Comparison of ENCODE assay signal across 1 cellular context in genomic region chr11:67382481-67383136, GRCh38.
TF ChIP-seq lines count a peak whose summit lies in the region.

No MANE protein-coding gene starts in this region.

TF ChIP-seq in K562, 482 proteins besides CTCF, POLR2A, EP300 and RAD21 (continued from another document and continues in another):
- no peak for TF ChIP-seq UBTF (IDR thresholded peaks at IDR 0.05; ENCODE audit: borderline replicate concordance in 1 of 2, low read depth in 2 of 2, low read length in 2 of 2)
- TF ChIP-seq GTF2F1 (IDR thresholded peaks at IDR 0.05; ENCODE audit: low read depth, low read length) = no peak
- no peak for TF ChIP-seq ETV1 (tag; conservative IDR thresholded peaks at IDR 0.05; ENCODE audit: low read depth)
- TF ChIP-seq ZNF407 (IDR thresholded peaks at IDR 0.05; ENCODE audit: low read depth) = no peak
- peak; percentile 88 for TF ChIP-seq HDGF (IDR thresholded peaks at IDR 0.05)
- TF ChIP-seq TBL1XR1 (IDR thresholded peaks at IDR 0.05; ENCODE audit: low read length in 2 of 2) = 0 out of 4 replicates have a peak, but pooled peaks of 1 of the 2 experiments have one; percentile 20
- TF ChIP-seq DNMT1 (IDR thresholded peaks at IDR 0.05) = no peak
- no peak for TF ChIP-seq ATF4 (CRISPR knock-in tag; IDR thresholded peaks at IDR 0.05)
- TF ChIP-seq VEZF1 (CRISPR knock-in tag; IDR thresholded peaks at IDR 0.05) = peak; percentile 57
- no peak for TF ChIP-seq YBX1 (IDR thresholded peaks at IDR 0.05)
- peak; percentile 37; the same call in 1 of the 2 replicates for TF ChIP-seq NFIC (IDR thresholded peaks at IDR 0.05)
- TF ChIP-seq HDAC2 (IDR thresholded peaks at IDR 0.05) = no peak
- TF ChIP-seq SMARCE1 (IDR thresholded peaks at IDR 0.05) = no peak
- no peak for TF ChIP-seq NR2C2 (CRISPR knock-in tag; IDR thresholded peaks at IDR 0.05)
- TF ChIP-seq NR2C2 (tag; IDR thresholded peaks at IDR 0.05) = no peak
- no peak for TF ChIP-seq YY1 (IDR thresholded peaks at IDR 0.05; ENCODE audit: borderline replicate concordance in 1 of 3, control insufficient read depth in 1 of 3, extremely low read depth in 1 of 3, insufficient read depth in 3 of 3, insufficient read length in 1 of 3, insufficient replicate concordance in 2 of 3, low read depth in 1 of 3, low read length in 2 of 3)
- peak; percentile 67 to 92; a peak in 3 of 4 replicates for TF ChIP-seq MAZ (CRISPR knock-in tag; conservative IDR thresholded peaks at IDR 0.05 in 1 of 2, IDR thresholded peaks at IDR 0.05 in 1 of 2)
- TF ChIP-seq HOMEZ (CRISPR knock-in tag; IDR thresholded peaks at IDR 0.05) = no peak
- peak; percentile 76; the same call in 1 of the 2 replicates for TF ChIP-seq CTBP1 (IDR thresholded peaks at IDR 0.05; ENCODE audit: borderline replicate concordance)
- no peak for TF ChIP-seq CSDE1 (IDR thresholded peaks at IDR 0.05)
- no peak for TF ChIP-seq RBBP5 (IDR thresholded peaks at IDR 0.05; ENCODE audit: borderline replicate concordance, insufficient read depth, low read length, poor library complexity, severe bottlenecking)
- no peak for TF ChIP-seq MTA2 (IDR thresholded peaks at IDR 0.05; ENCODE audit: low read depth)
- TF ChIP-seq CC2D1A (IDR thresholded peaks at IDR 0.05) = peak; percentile 95
- TF ChIP-seq ZBTB34 (CRISPR knock-in tag; IDR thresholded peaks at IDR 0.05) = no peak
- peak; percentile 41; the same call in 1 of the 2 replicates for TF ChIP-seq ARID1B (IDR thresholded peaks at IDR 0.05)
- peak; percentile 97 for TF ChIP-seq DEAF1 (CRISPR knock-in tag; IDR thresholded peaks at IDR 0.05)
- no peak for TF ChIP-seq ZNF23 (CRISPR knock-in tag; IDR thresholded peaks at IDR 0.05)
- TF ChIP-seq GABPB1 (CRISPR knock-in tag; IDR thresholded peaks at IDR 0.05) = peak; percentile 35; the same call in 1 of the 2 replicates
- no peak for TF ChIP-seq GATAD2A (IDR thresholded peaks at IDR 0.05)
- peak; percentile 90; the same call in 1 of the 2 replicates for TF ChIP-seq STAG1 (CRISPR knock-in tag; IDR thresholded peaks at IDR 0.05; ENCODE audit: borderline replicate concordance)
- peak; percentile 98 for TF ChIP-seq ARID2 (IDR thresholded peaks at IDR 0.05)
- no peak for TF ChIP-seq RFX7 (CRISPR knock-in tag; IDR thresholded peaks at IDR 0.05)
- 0 out of 2 replicates have a peak, but pooled peaks have one; percentile 33 for TF ChIP-seq ZBTB33 (CRISPR knock-in tag; IDR thresholded peaks at IDR 0.05)
- TF ChIP-seq FOXJ2 (tag; IDR thresholded peaks at IDR 0.05) = no peak
- no peak for TF ChIP-seq TEAD2 (tag; IDR thresholded peaks at IDR 0.05)
- TF ChIP-seq ZFP36 (IDR thresholded peaks at IDR 0.05; ENCODE audit: low read depth, low read length, partially characterized antibody) = peak; percentile 90
- TF ChIP-seq ETS2 (tag; IDR thresholded peaks at IDR 0.05; ENCODE audit: borderline replicate concordance, poor library complexity, severe bottlenecking) = no peak
- TF ChIP-seq TFAP4 (CRISPR knock-in tag; IDR thresholded peaks at IDR 0.05; ENCODE audit: borderline replicate concordance) = peak; percentile 78
- no peak for TF ChIP-seq IRF9 (tag; IDR thresholded peaks at IDR 0.05)
- TF ChIP-seq BHLHE40 (IDR thresholded peaks at IDR 0.05; ENCODE audit: low read length) = peak; percentile 56
